Comparison of ENCODE assay signal across 30 cellular contexts in genomic region chr10:90149563-90149962, GRCh38.
"Had no signal": no experiment of that assay in that cellular context is flagged by ENCODE, and none has a peak within 500 bp of the region (broad histone marks: within the 10 kb centered on the region; RNA-seq: fewer than 3 reads in every experiment).

No MANE protein-coding gene starts in this region.

- H2AFZ ChIP-seq: parathyroid adenoma had no signal

- ATAC-seq: naive thymus-derived CD8-positive, alpha-beta T cell; natural killer cell treated with Interleukin-12 subunit alpha and Interleukin-12 subunit beta and Interleukin-15 and Interleukin-18, amount 100 ng/mL, for 72 hours; psoas muscle; right cardiac atrium; right lobe of liver; stimulated activated memory B cell treated with anti-CD40 and anti-IgM and Interleukin-4, amounts not matched to agents 10 μg/mL and 1 μg/mL and 100 μg/mL, for 72 hours; stimulated activated naive CD8-positive, alpha-beta T cell treated with anti-CD3 and anti-CD28 coated beads, Interleukin-15, amount 100 ng/mL, for 72 hours; stimulated activated naive CD8-positive, alpha-beta T cell treated with anti-CD3 and anti-CD28 coated beads, Interleukin-15, Interleukin-2, amounts not matched to agents 100 U/mL and 50 U/mL, for 24 hours had no signal

- H3K36me3 ChIP-seq: ovary, right lobe of liver, sigmoid colon, spleen, suprapubic skin, tibial artery, transverse colon, upper lobe of left lung, vagina had no signal

- H3K79me2 ChIP-seq: parathyroid adenoma had no signal

- FAIRE-seq: small intestine, urothelium cell line had no signal

- H3K27ac ChIP-seq: ovary, parathyroid adenoma, psoas muscle, right lobe of liver, sigmoid colon, spleen, suprapubic skin, testis, tibial artery, transverse colon, upper lobe of left lung, vagina had no signal

- H3K9ac ChIP-seq: parathyroid adenoma had no signal

- H3K27me3 ChIP-seq: ovary, right lobe of liver, sigmoid colon, spleen, suprapubic skin, testis, tibial artery, transverse colon, upper lobe of left lung, vagina had no signal

- H3K4me1 ChIP-seq: parathyroid adenoma, psoas muscle, right lobe of liver, sigmoid colon, spleen, suprapubic skin, testis, tibial artery, transverse colon, upper lobe of left lung, vagina had no signal

- H3K4me3 ChIP-seq: ovary, psoas muscle, right lobe of liver, sigmoid colon, spleen, suprapubic skin, testis, tibial artery, transverse colon, upper lobe of left lung, vagina had no signal

- H3K9me3 ChIP-seq: ovary, psoas muscle, right lobe of liver, sigmoid colon, spleen, suprapubic skin, testis, tibial artery, transverse colon, upper lobe of left lung, vagina had no signal

- DNase-seq: naive thymus-derived CD8-positive, alpha-beta T cell; nephron progenitor cell; occipital lobe; ovary; posterior cingulate gyrus; psoas muscle; right cardiac atrium; right lobe of liver; sigmoid colon; small intestine; spleen; stimulated activated CD4-positive, alpha-beta T cell treated with anti-CD3 and anti-CD28 coated beads, Interleukin-12 subunit alpha, Interleukin-12 subunit beta, amount 100 ng/mL, for 4 hours; stimulated activated CD4-positive, alpha-beta T cell treated with anti-CD3 and anti-CD28 coated beads, Interleukin-1b, Interleukin-23, amount 100 ng/mL, for 48 hours; stimulated activated CD4-positive, alpha-beta T cell treated with anti-CD3 and anti-CD28 coated beads, Interleukin-4, amount 100 ng/mL, for 1 hour; stimulated activated CD4-positive, alpha-beta T cell treated with anti-CD3 and anti-CD28 coated beads, Interleukin-4, amount 100 ng/mL, for 4 hours; stimulated activated CD8-positive, alpha-beta memory T cell treated with anti-CD3 and anti-CD28 coated beads, Interleukin-4, amount 100 ng/mL, for 48 hours; stimulated activated naive CD4-positive, alpha-beta T cell; stimulated activated naive CD8-positive, alpha-beta T cell treated with anti-CD3 and anti-CD28 coated beads, Interleukin-15, amount 100 ng/mL, for 72 hours; stimulated activated naive CD8-positive, alpha-beta T cell treated with anti-CD3 and anti-CD28 coated beads, Interleukin-15, Interleukin-2, amounts not matched to agents 100 U/mL and 50 U/mL, for 24 hours; substantia nigra; testis; tibial artery; transverse colon; upper lobe of left lung had no signal
